9 cellular contexts compared by ENCODE assay signal in genomic region chr10:103445767-103446567, GRCh38. TPM values are rescaled to one million over a fixed set of nuclear protein-coding genes. Genes with fewer than 3 reads are reported as not detected.
DNase-seq lines count a peak whose midpoint lies in the region; ATAC-seq and TF ChIP-seq lines count a peak whose summit lies in the region.
"Had no signal": no experiment of that assay in that cellular context is flagged by ENCODE, and none has a peak within 500 bp of the region (broad histone marks: within the 10 kb centered on the region; RNA-seq: fewer than 3 reads in every experiment).

No MANE protein-coding gene starts in this region.

- H3K9ac ChIP-seq in neural progenitor cell = no peak overlapping the region

- peaks cover 29 to 59% (median 44%) of the 10 kb centered on the region in 4 donors for H3K4me1 Mint-ChIP-seq in CD4-positive, alpha-beta memory T cell
- peaks cover 37% of the 10 kb centered on the region for H3K4me1 Mint-ChIP-seq in activated naive CD8-positive, alpha-beta T cell treated with anti-CD3 and anti-CD28 coated beads, Interleukin-2, amount 10 ng/mL, durations not matched to agents 7 days and 5 days
- H3K4me1 Mint-ChIP-seq in neural progenitor cell = no peaks in the 10 kb centered on the region

- no peaks in the 10 kb centered on the region for H3K27me3 Mint-ChIP-seq in CD4-positive, alpha-beta memory T cell
- no peaks in the 10 kb centered on the region for H3K27me3 Mint-ChIP-seq in activated naive CD8-positive, alpha-beta T cell treated with anti-CD3 and anti-CD28 coated beads, Interleukin-2, amount 10 ng/mL, durations not matched to agents 7 days and 5 days
- H3K27me3 Mint-ChIP-seq in neural progenitor cell (ENCODE audit: insufficient read depth, low read depth) = peaks cover 10% of the 10 kb centered on the region

- H3F3A ChIP-seq in neural progenitor cell (ENCODE audit: low read depth) = no peaks in the 10 kb centered on the region

- no peak overlapping the region for H3K27ac ChIP-seq in CD4-positive, alpha-beta memory T cell (ENCODE audit: low read depth, low read length)
- no peak overlapping the region for H3K27ac ChIP-seq in neural progenitor cell

- H3K9me3 ChIP-seq in CD4-positive, alpha-beta memory T cell (ENCODE audit: control insufficient read depth in 1 of 2, low read length in 2 of 2) = no peaks in the 10 kb centered on the region
- no peaks in the 10 kb centered on the region for H3K9me3 ChIP-seq in neural progenitor cell (ENCODE audit: low read depth)

- peak overlapping the region in 2 of 8 donors; percentile 21 to 39 for H3K4me3 Mint-ChIP-seq in CD4-positive, alpha-beta memory T cell
- H3K4me3 Mint-ChIP-seq in activated naive CD8-positive, alpha-beta T cell treated with anti-CD3 and anti-CD28 coated beads, Interleukin-2, amount 10 ng/mL, durations not matched to agents 7 days and 5 days = no peak overlapping the region
- no peak overlapping the region for H3K4me3 Mint-ChIP-seq in neural progenitor cell

- no peak overlapping the region for H3K4me3 ChIP-seq in CD4-positive, alpha-beta memory T cell (ENCODE audit: low read length in 2 of 2)
- no peak overlapping the region for H3K4me3 ChIP-seq in neural progenitor cell

- H3K4me1 ChIP-seq in CD4-positive, alpha-beta memory T cell (ENCODE audit: insufficient read depth, low read length) = peaks cover 39% of the 10 kb centered on the region
- H3K4me1 ChIP-seq in neural progenitor cell = no peaks in the 10 kb centered on the region

- POLR2A ChIA-PET in CD4-positive, alpha-beta memory T cell (lab: Charles Lee; ENCODE audit: partially characterized antibody) = interaction anchor here (1.1 kb wide), 1 partner anchor 29 kb away, joined by 3 read pairs; no protein-coding TSS in a partner anchor
- POLR2A ChIA-PET in activated naive CD8-positive, alpha-beta T cell treated with anti-CD3 and anti-CD28 coated beads, Interleukin-2, amount 10 ng/mL, durations not matched to agents 7 days and 5 days (lab: Charles Lee) = interaction anchor here (1.1 to 2.6 kb wide), 4 partner anchors 14 to 39 kb away, joined by 3 to 13 read pairs (median 5); no protein-coding TSS in a partner anchor

- H3K4me2 ChIP-seq in neural progenitor cell = no peak overlapping the region

- H3K27me3 ChIP-seq in CD4-positive, alpha-beta memory T cell (ENCODE audit: insufficient read depth, low read length) = no peaks in the 10 kb centered on the region
- no peaks in the 10 kb centered on the region for H3K27me3 ChIP-seq in neural progenitor cell

- no peaks in the 10 kb centered on the region for H3K79me2 ChIP-seq in neural progenitor cell (ENCODE audit: low read depth)

- H4K20me1 ChIP-seq in neural progenitor cell (ENCODE audit: low read depth) = no peaks in the 10 kb centered on the region

- peak overlapping the region in 5 of 7 donors; percentile 14 to 81 (median 67) for H3K27ac Mint-ChIP-seq in CD4-positive, alpha-beta memory T cell
- H3K27ac Mint-ChIP-seq in activated naive CD8-positive, alpha-beta T cell treated with anti-CD3 and anti-CD28 coated beads, Interleukin-2, amount 10 ng/mL, durations not matched to agents 7 days and 5 days = peak overlapping the region; percentile 58
- H3K27ac Mint-ChIP-seq in neural progenitor cell = no peak overlapping the region

- peaks cover 0 to under 1% (median 0%) of the 10 kb centered on the region in 8 donors for H3K9me3 Mint-ChIP-seq in CD4-positive, alpha-beta memory T cell
- no peaks in the 10 kb centered on the region for H3K9me3 Mint-ChIP-seq in activated naive CD8-positive, alpha-beta T cell treated with anti-CD3 and anti-CD28 coated beads, Interleukin-2, amount 10 ng/mL, durations not matched to agents 7 days and 5 days
- H3K9me3 Mint-ChIP-seq in neural progenitor cell = no peaks in the 10 kb centered on the region

- intact Hi-C loops in CD4-positive, alpha-beta memory T cell (cut with micrococcal nuclease) = no loop called here

- no peak for ATAC-seq in activated naive CD8-positive, alpha-beta T cell treated with anti-CD3 and anti-CD28 coated beads, Interleukin-2, amount 10 ng/mL, durations not matched to agents 7 days and 5 days (ENCODE audit: low read depth)
- no peak for ATAC-seq in HG02970 (IDR thresholded peaks at IDR 0.05; ENCODE audit: low FRiP score, unreplicated experiment)

- H3K36me3 ChIP-seq in CD4-positive, alpha-beta memory T cell (ENCODE audit: insufficient read depth, low read length) = peaks cover 55% of the 10 kb centered on the region
- H3K36me3 ChIP-seq in neural progenitor cell = no peaks in the 10 kb centered on the region

- no peak overlapping the region for H2AFZ ChIP-seq in neural progenitor cell (replicated peaks)

- CTCF ChIA-PET in CD4-positive, alpha-beta memory T cell (lab: Charles Lee; ENCODE audit: partially characterized antibody) = interaction anchor here (0.5 to 1.5 kb wide), 4 partner anchors 29 to 40 kb away, joined by 3 to 5 read pairs (median 3); no protein-coding TSS in a partner anchor

- no peak for TF ChIP-seq CTCF in neural progenitor cell (IDR thresholded peaks at IDR 0.05)

- DNase-seq in CD4-positive, alpha-beta memory T cell = no peak
- DNase-seq in activated naive CD8-positive, alpha-beta T cell treated with anti-CD3 and anti-CD28 coated beads, Interleukin-2, amount 10 ng/mL, durations not matched to agents 7 days and 5 days = no peak
- DNase-seq in glomerular endothelial cell (ENCODE audit: extremely low read depth, low read depth, low spot score) (peak; percentile 39), pulmonary artery endothelial cell (ENCODE audit: low read depth, low spot score) (peak; percentile 50), mesenteric fat pad (ENCODE audit: low spot score) (no peak), NCI-H1105 treated with DMSO at 0.1 percent for 48 hours (lab: John Stamatoyannopoulos, UW) (no peak), neural progenitor cell (ENCODE audit: low spot score) (no peak)
- DNase-seq: activated T-cell treated with anti-CD3 and anti-CD28 coated beads, Interleukin-2, amount 50 U/mL, for 48 hours had no signal

- peaks cover 52 to 87% of the 10 kb centered on the region in 2 donors for H3K36me3 Mint-ChIP-seq in CD4-positive, alpha-beta memory T cell
- H3K36me3 Mint-ChIP-seq in activated naive CD8-positive, alpha-beta T cell treated with anti-CD3 and anti-CD28 coated beads, Interleukin-2, amount 10 ng/mL, durations not matched to agents 7 days and 5 days = peaks cover 55% of the 10 kb centered on the region
- H3K36me3 Mint-ChIP-seq in neural progenitor cell = peaks cover 23% of the 10 kb centered on the region

RNA-seq across cellular contexts. Expression of gene CALHM2, which starts 6.2 kb away (rescaled TPM):
- total RNA-seq in CD4-positive, alpha-beta memory T cell = 10 to 100 TPM; 80.5 to 84.6 TPM
- polyA plus RNA-seq in CD4-positive, alpha-beta memory T cell = 10 to 100 TPM; 40.3 to 65.0 TPM
- total RNA-seq in activated naive CD8-positive, alpha-beta T cell treated with anti-CD3 and anti-CD28 coated beads, Interleukin-2, amount 10 ng/mL, durations not matched to agents 7 days and 5 days = 100 to 1,000 TPM; 117 to 124 TPM
- total RNA-seq in glomerular endothelial cell (12.0 and 14.5 TPM in 2 replicates), pulmonary artery endothelial cell (9.6 and 15.7 TPM in 2 replicates), mesenteric fat pad (40.3 TPM), neural progenitor cell (ENCODE audit: low replicate concordance) (2.1 TPM in 1 of 2 replicates, not detected in the other)

RNA-seq across cellular contexts. Expression of gene CALHM1, which starts 12.7 kb away (rescaled TPM):
- total RNA-seq in CD4-positive, alpha-beta memory T cell = not detected
- polyA plus RNA-seq in CD4-positive, alpha-beta memory T cell = not detected
- total RNA-seq in activated naive CD8-positive, alpha-beta T cell treated with anti-CD3 and anti-CD28 coated beads, Interleukin-2, amount 10 ng/mL, durations not matched to agents 7 days and 5 days = under 1 TPM; 0.74 to 0.94 TPM
- total RNA-seq in glomerular endothelial cell (not detected in 2 replicates), pulmonary artery endothelial cell (not detected in 2 replicates), mesenteric fat pad (not detected), neural progenitor cell (ENCODE audit: low replicate concordance) (0.06 TPM in 1 of 2 replicates, not detected in the other)

RNA-seq across cellular contexts. Expression of gene CALHM3, which starts 33.1 kb away (rescaled TPM):
- total RNA-seq in CD4-positive, alpha-beta memory T cell = not detected
- polyA plus RNA-seq in CD4-positive, alpha-beta memory T cell = not detected
- total RNA-seq in activated naive CD8-positive, alpha-beta T cell treated with anti-CD3 and anti-CD28 coated beads, Interleukin-2, amount 10 ng/mL, durations not matched to agents 7 days and 5 days = under 1 TPM; 0.17 to 0.67 TPM
- total RNA-seq in glomerular endothelial cell (not detected in 2 replicates), pulmonary artery endothelial cell (not detected in 2 replicates), mesenteric fat pad (not detected), neural progenitor cell (ENCODE audit: low replicate concordance) (not detected in 2 replicates)

RNA-seq across cellular contexts. Expression of gene NEURL1, which starts 47.5 kb away (rescaled TPM):
- total RNA-seq in CD4-positive, alpha-beta memory T cell = under 1 TPM; 0.83 to 0.96 TPM
- polyA plus RNA-seq in CD4-positive, alpha-beta memory T cell = under 1 TPM; 0.76 to 0.82 TPM
- 1 to 10 TPM; 1.6 to 2.0 TPM for total RNA-seq in activated naive CD8-positive, alpha-beta T cell treated with anti-CD3 and anti-CD28 coated beads, Interleukin-2, amount 10 ng/mL, durations not matched to agents 7 days and 5 days
- total RNA-seq in glomerular endothelial cell (0.05 and 0.47 TPM in 2 replicates), pulmonary artery endothelial cell (0.11 and 0.20 TPM in 2 replicates), mesenteric fat pad (0.13 TPM), neural progenitor cell (ENCODE audit: low replicate concordance) (0.06 and 1.5 TPM in 2 replicates)

RNA-seq across cellular contexts. Expression of gene PDCD11, which starts 49.5 kb away (rescaled TPM):
- total RNA-seq in CD4-positive, alpha-beta memory T cell = 10 to 100 TPM; 37.8 to 45.0 TPM
- polyA plus RNA-seq in CD4-positive, alpha-beta memory T cell = 10 to 100 TPM in 1 of 2 donors, 1 to 10 TPM in 1; 2.5 to 16.1 TPM
- 10 to 100 TPM; 45.1 to 49.9 TPM for total RNA-seq in activated naive CD8-positive, alpha-beta T cell treated with anti-CD3 and anti-CD28 coated beads, Interleukin-2, amount 10 ng/mL, durations not matched to agents 7 days and 5 days
- total RNA-seq in glomerular endothelial cell = 42.1 and 42.9 TPM in 2 replicates
- 53.0 and 75.7 TPM in 2 replicates for total RNA-seq in pulmonary artery endothelial cell
- 32.2 TPM for total RNA-seq in mesenteric fat pad
- 42.8 and 44.1 TPM in 2 replicates for total RNA-seq in neural progenitor cell (ENCODE audit: low replicate concordance)

Comparison
In these comparisons a context has a peak if more than half of its experiments do, and no peak if none do; other contexts are left out.
1. DNase-seq: peak in glomerular endothelial cell (single experiment) and pulmonary artery endothelial cell (single experiment); none in CD4-positive, alpha-beta memory T cell (0 of 5), activated naive CD8-positive, alpha-beta T cell treated with anti-CD3 and anti-CD28 coated beads, Interleukin-2, amount 10 ng/mL, durations not matched to agents 7 days and 5 days (single experiment), mesenteric fat pad (single experiment), NCI-H1105 treated with DMSO at 0.1 percent for 48 hours (single experiment) and neural progenitor cell (single experiment).